Comparison of ENCODE assay signal across 17 cellular contexts in the genomic region with DNA sequence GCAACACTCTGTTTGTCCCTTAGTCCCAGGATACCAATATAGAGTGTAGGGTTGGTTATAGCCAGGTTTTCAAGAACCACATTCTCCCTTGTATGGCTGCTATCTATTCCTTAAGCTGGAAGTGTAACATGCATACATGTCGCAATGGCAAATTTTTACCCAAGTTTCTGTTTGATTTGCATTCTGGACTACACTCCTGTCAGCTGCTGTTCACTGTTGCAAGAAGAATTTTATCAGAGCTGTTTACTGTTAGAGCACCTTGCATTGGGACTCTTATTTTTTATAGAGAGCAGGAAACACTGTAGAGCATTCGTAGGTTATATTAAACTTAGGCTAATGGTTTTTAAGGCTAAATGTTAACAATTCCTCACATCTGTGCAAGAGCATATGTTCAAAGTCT.
DNase-seq lines count a peak whose midpoint lies in the region; ATAC-seq and TF ChIP-seq lines count a peak whose summit lies in the region.
"Had no signal": no experiment of that assay in that cellular context is flagged by ENCODE, and none has a peak within 500 bp of the region (broad histone marks: within the 10 kb centered on the region; RNA-seq: fewer than 3 reads in every experiment).

No MANE protein-coding gene starts in this region.

- no peaks in the 10 kb centered on the region for H3K4me1 Mint-ChIP-seq in T-helper 17 cell
- H3K4me1 Mint-ChIP-seq: CD4-positive, alpha-beta memory T cell had no signal

- no peak overlapping the region for H3K27ac Mint-ChIP-seq in T-helper 17 cell
- H3K27ac Mint-ChIP-seq: CD4-positive, alpha-beta memory T cell; HFFc6 had no signal

- ATAC-seq in T-helper 17 cell (no peak), HG02970 (IDR thresholded peaks at IDR 0.05; ENCODE audit: low FRiP score, unreplicated experiment) (no peak), GM21381 (IDR thresholded peaks at IDR 0.05; ENCODE audit: unreplicated experiment) (no peak)
- ATAC-seq: GM12878 had no signal

- H3K27me3 Mint-ChIP-seq in T-helper 17 cell = no peaks in the 10 kb centered on the region
- H3K27me3 Mint-ChIP-seq: CD4-positive, alpha-beta memory T cell had no signal

- no peak overlapping the region for H3K27ac ChIP-seq in liver (ENCODE audit: low read depth in 1 of 2, low read length in 2 of 2)

- no peaks in the 10 kb centered on the region for H3K27me3 ChIP-seq in liver (ENCODE audit: control insufficient read depth in 4 of 4, insufficient read depth in 4 of 4, low read length in 3 of 4)

- H3K9me3 ChIP-seq in T-helper 17 cell (ENCODE audit: control insufficient read depth, low read length, poor library complexity, severe bottlenecking) = no peaks in the 10 kb centered on the region
- no peaks in the 10 kb centered on the region for H3K9me3 ChIP-seq in liver (ENCODE audit: control insufficient read depth in 4 of 4, low read length in 3 of 4)
- H3K9me3 ChIP-seq: HAP-1 had no signal

- TF ChIP-seq CTCF in liver (IDR thresholded peaks at IDR 0.05; ENCODE audit: low read depth, low read length, missing input control) = no peak

- H3K9ac ChIP-seq in liver (ENCODE audit: low read depth in 1 of 2, low read length in 2 of 2) = no peak overlapping the region

- H3K36me3 ChIP-seq in liver (ENCODE audit: control insufficient read depth in 4 of 4, insufficient read depth in 3 of 4, low read depth in 1 of 4, low read length in 3 of 4) = no peaks in the 10 kb centered on the region
- H3K36me3 ChIP-seq: HAP-1 had no signal

- 40% methylated on average over 2 of the region's 2 CpGs for WGBS in liver

- peak overlapping the region; percentile 13 for H3K4me3 Mint-ChIP-seq in T-helper 17 cell
- H3K4me3 Mint-ChIP-seq: CD4-positive, alpha-beta memory T cell; HFFc6 had no signal

- DNase-seq in NCI-H226 (peak; percentile 5), T-helper 17 cell (no peak), UCSD-AML1 (lab: John Stamatoyannopoulos, UW; ENCODE audit: unreplicated experiment) (no peak)
- DNase-seq: C1 segment of cervical spinal cord; Calu3; CD4-positive, alpha-beta memory T cell; COR-L47; DMS79; EL; GDM1; GOT3; HFFc6 had no signal

- H3K4me1 ChIP-seq in liver (ENCODE audit: control insufficient read depth in 4 of 4, insufficient read depth in 4 of 4, low read length in 3 of 4) = peaks cover 1 to 15% (median 5%) of the 10 kb centered on the region in 4 donors
- H3K4me1 ChIP-seq: HAP-1 had no signal

- no peak for TF ChIP-seq RAD21 in liver (IDR thresholded peaks at IDR 0.05)

- H3K36me3 Mint-ChIP-seq in T-helper 17 cell (ENCODE audit: low read depth) = no peaks in the 10 kb centered on the region
- H3K36me3 Mint-ChIP-seq: CD4-positive, alpha-beta memory T cell had no signal

- H3K4me3 ChIP-seq in liver (ENCODE audit: low read depth in 1 of 3, low read length in 3 of 3) = no peak overlapping the region
- H3K4me3 ChIP-seq: GM12878, HAP-1 had no signal

TF ChIP-seq in liver, 16 proteins besides CTCF, POLR2A, EP300 and RAD21:
- no peak for TF ChIP-seq EGR1 (IDR thresholded peaks at IDR 0.05; ENCODE audit: low read depth in 2 of 2)
- TF ChIP-seq FOXA1 (IDR thresholded peaks at IDR 0.05) = peak; percentile 36
- no peak for TF ChIP-seq JUND (IDR thresholded peaks at IDR 0.05)
- no peak for TF ChIP-seq FOXA2 (IDR thresholded peaks at IDR 0.05)
- peak in 1 of 2 donors; percentile 65 for TF ChIP-seq RXRA (IDR thresholded peaks at IDR 0.05)
- peak in 1 of 2 donors; percentile 63 for TF ChIP-seq HNF4A (conservative IDR thresholded peaks at IDR 0.05)
